13 cellular contexts compared by ENCODE assay signal in genomic region chr4:94126669-94127068, GRCh38.
DNase-seq lines count a peak whose midpoint lies in the region; ATAC-seq, FAIRE-seq and TF ChIP-seq lines count a peak whose summit lies in the region.
"Had no signal": no experiment of that assay in that cellular context is flagged by ENCODE, and none has a peak within 500 bp of the region (broad histone marks: within the 10 kb centered on the region; RNA-seq: fewer than 3 reads in every experiment).

No MANE protein-coding gene starts in this region.

- no peak for TF ChIP-seq RAD21 in HepG2 (CRISPR knock-in tag; IDR thresholded peaks at IDR 0.05)

- in situ Hi-C loops in HepG2 (cut with HindIII; ENCODE audit: extremely low pct_ligation_motif_present, low pct_unique_long_range_greater_than_20kb), result no loop called here

- H3K27ac ChIP-seq in VCaP, result no peak overlapping the region
- H3K27ac ChIP-seq in HepG2 (ENCODE audit: extremely low read length, insufficient read depth, low read length), result no peak overlapping the region
- no peak overlapping the region for H3K27ac ChIP-seq in suprapubic skin
- H3K27ac ChIP-seq: skin epidermis had no signal

- TF ChIP-seq POLR2A in HepG2 (IDR thresholded peaks at IDR 0.05; ENCODE audit: insufficient read depth in 1 of 2, low read depth in 2 of 2, low read length in 2 of 2) (no peak), suprapubic skin (IDR thresholded peaks at IDR 0.05) (no peak)

- H3K27me3 Mint-ChIP-seq in Calu3 (ENCODE audit: unreplicated experiment), result no peaks in the 10 kb centered on the region

- no peaks in the 10 kb centered on the region for H3K36me3 Mint-ChIP-seq in Calu3 (ENCODE audit: insufficient read depth, unreplicated experiment)
- H3K36me3 Mint-ChIP-seq: activated CD8-positive, alpha-beta memory T cell treated with anti-CD3 and anti-CD28 coated beads, Interleukin-2, amount 10 ng/mL, durations not matched to agents 7 days and 5 days; brain had no signal

- no peak for FAIRE-seq in D721Med (lab: Jason Lieb, UNC)
- FAIRE-seq in HepG2 (lab: Jason Lieb, UNC), result peak; percentile 68

- intact Hi-C loops in HepG2 (cut with micrococcal nuclease; ENCODE audit: unreplicated experiment), result loop anchor here (1.0 kb wide), 3 partner anchors 131 to 335 kb away; no protein-coding TSS in a partner anchor
- intact Hi-C loops in Calu3 (cut with micrococcal nuclease; ENCODE audit: unreplicated experiment), result loop anchor here (1.0 to 2.0 kb wide), 2 partner anchors 230 to 335 kb away; no protein-coding TSS in a partner anchor

- no peaks in the 10 kb centered on the region for H3K4me1 ChIP-seq in HepG2 (ENCODE audit: insufficient read depth, low read length)
- H3K4me1 ChIP-seq in suprapubic skin, result no peaks in the 10 kb centered on the region

- 1% methylated on average over 4 of the region's 4 CpGs for WGBS in HepG2 (ENCODE audit: low lambda C conversion rate)
- WGBS in suprapubic skin, result 62% methylated on average over 4 of the region's 4 CpGs

- DNase-seq in D721Med (ENCODE audit: insufficient read length, low spot score) (no peak), HepG2 (ENCODE audit: low spot score) (peak; percentile 3), NCI-H510A (lab: John Stamatoyannopoulos, UW) (no peak), Calu3 (no peak), suprapubic skin (ENCODE audit: low spot score in 2 of 2) (no peak)
- DNase-seq: activated CD8-positive, alpha-beta memory T cell treated with anti-CD3 and anti-CD28 coated beads, Interleukin-2, amount 10 ng/mL, durations not matched to agents 7 days and 5 days; DMS153; NCI-H1930 had no signal

- H3K36me3 ChIP-seq in HepG2 (replicated peaks in 1 of 2; ENCODE audit: control insufficient read depth in 1 of 2, insufficient read depth in 2 of 2, low read length in 2 of 2) (no peaks in the 10 kb centered on the region), suprapubic skin (no peaks in the 10 kb centered on the region)

- CTCF ChIA-PET in HepG2 (lab: Yijun Ruan, JAX; ENCODE audit: low intra/inter-chr PET ratio, low total read pairs) (interaction anchor here (2.7 kb wide), 1 partner anchor 334 kb away, joined by 18 read pairs; no protein-coding TSS in a partner anchor), Calu3 (lab: Charles Lee) (no interaction called here)

- BruUV-seq in HepG2 (replicated peaks; lab: Mats Ljungman, UMichigan), result no TSS peak
- BruUV-seq in Calu3 (replicated peaks; lab: Mats Ljungman, UMichigan), result no TSS peak

- no peaks in the 10 kb centered on the region for H3K4me1 Mint-ChIP-seq in Calu3 (ENCODE audit: low read depth, unreplicated experiment)
- H3K4me1 Mint-ChIP-seq: activated CD8-positive, alpha-beta memory T cell treated with anti-CD3 and anti-CD28 coated beads, Interleukin-2, amount 10 ng/mL, durations not matched to agents 7 days and 5 days; brain had no signal

- H3K4me3 ChIP-seq in HepG2 (replicated peaks in 1 of 3; ENCODE audit: insufficient read depth in 1 of 3, low read depth in 2 of 3, low read length in 3 of 3) (no peak overlapping the region), suprapubic skin (no peak overlapping the region)
- H3K4me3 ChIP-seq: skin epidermis had no signal

- H3K9me3 Mint-ChIP-seq in Calu3 (ENCODE audit: low read depth, unreplicated experiment), result no peaks in the 10 kb centered on the region
- H3K9me3 Mint-ChIP-seq: brain had no signal

- no peak overlapping the region for H3K9ac ChIP-seq in HepG2 (ENCODE audit: insufficient read depth, low read depth, low read length)

- H3K27me3 ChIP-seq in HepG2 (ENCODE audit: control insufficient read depth in 1 of 2, insufficient read depth in 2 of 2, low read length in 2 of 2), result no peaks in the 10 kb centered on the region
- H3K27me3 ChIP-seq in suprapubic skin, result no peaks in the 10 kb centered on the region

- no peak overlapping the region for H3K27ac Mint-ChIP-seq in Calu3 (ENCODE audit: unreplicated experiment)
- H3K27ac Mint-ChIP-seq: activated CD8-positive, alpha-beta memory T cell treated with anti-CD3 and anti-CD28 coated beads, Interleukin-2, amount 10 ng/mL, durations not matched to agents 7 days and 5 days; brain had no signal

- TF ChIP-seq EP300 in HepG2 (IDR thresholded peaks at IDR 0.05; ENCODE audit: low read depth in 2 of 2, low read length in 2 of 2) (no peak), HepG2 (CRISPR knock-in tag; IDR thresholded peaks at IDR 0.05; ENCODE audit: borderline replicate concordance) (no peak), suprapubic skin (IDR thresholded peaks at IDR 0.05) (no peak)

- H4K20me1 ChIP-seq in HepG2 (ENCODE audit: insufficient read depth, low read length), result no peaks in the 10 kb centered on the region

- H2AFZ ChIP-seq in HepG2 (ENCODE audit: low read length), result no peak overlapping the region

- TF ChIP-seq CTCF in D721Med (IDR thresholded peaks at IDR 0.05; ENCODE audit: insufficient read depth, missing control alignments) (peak; percentile 33), LNCAP (IDR thresholded peaks at IDR 0.05) (peak; percentile 78), VCaP (conservative IDR thresholded peaks at IDR 0.05) (peak; percentile 82), HepG2 (CRISPR knock-in tag; IDR thresholded peaks at IDR 0.05) (peak; percentile 43), Calu3 (IDR thresholded peaks at IDR 0.05; ENCODE audit: unreplicated experiment) (no peak), suprapubic skin (IDR thresholded peaks at IDR 0.05) (no peak)

- H3K4me2 ChIP-seq in HepG2 (ENCODE audit: low read depth, low read length), result no peak overlapping the region

- ATAC-seq in HepG2, result peak; percentile 76
- no peak for ATAC-seq in GM18909 (IDR thresholded peaks at IDR 0.05; ENCODE audit: poor library complexity, unreplicated experiment)
- ATAC-seq: activated CD8-positive, alpha-beta memory T cell treated with anti-CD3 and anti-CD28 coated beads, Interleukin-2, amount 10 ng/mL, durations not matched to agents 7 days and 5 days had no signal

- H3K4me3 Mint-ChIP-seq in Calu3 (ENCODE audit: low read depth, unreplicated experiment), result no peak overlapping the region
- H3K4me3 Mint-ChIP-seq: activated CD8-positive, alpha-beta memory T cell treated with anti-CD3 and anti-CD28 coated beads, Interleukin-2, amount 10 ng/mL, durations not matched to agents 7 days and 5 days; brain had no signal

- no peaks in the 10 kb centered on the region for H3K79me2 ChIP-seq in HepG2 (ENCODE audit: insufficient read depth, low read length)

- H3K9me3 ChIP-seq in HepG2 (ENCODE audit: low read length), result no peaks in the 10 kb centered on the region
- H3K9me3 ChIP-seq in suprapubic skin, result no peaks in the 10 kb centered on the region

- POLR2A ChIA-PET in HepG2 (lab: Yijun Ruan, JAX), result no interaction called here

TF ChIP-seq in HepG2, 621 proteins besides CTCF, POLR2A, EP300 and RAD21:
- peak; percentile 44; the same call in 1 of the 2 replicates for TF ChIP-seq STAG1 (CRISPR knock-in tag; IDR thresholded peaks at IDR 0.05)
- TF ChIP-seq FOXK2 (IDR thresholded peaks at IDR 0.05), result no peak

Comparison
In these comparisons a context has a peak if more than half of its experiments do, and no peak if none do; other contexts are left out.
1. CTCF ChIP-seq: peak in D721Med (single experiment), LNCAP (single experiment), VCaP (single experiment) and HepG2 (single experiment); none in Calu3 (single experiment) and suprapubic skin (0 of 2).